Comparison of ENCODE assay signal across 22 cellular contexts in the genomic region with DNA sequence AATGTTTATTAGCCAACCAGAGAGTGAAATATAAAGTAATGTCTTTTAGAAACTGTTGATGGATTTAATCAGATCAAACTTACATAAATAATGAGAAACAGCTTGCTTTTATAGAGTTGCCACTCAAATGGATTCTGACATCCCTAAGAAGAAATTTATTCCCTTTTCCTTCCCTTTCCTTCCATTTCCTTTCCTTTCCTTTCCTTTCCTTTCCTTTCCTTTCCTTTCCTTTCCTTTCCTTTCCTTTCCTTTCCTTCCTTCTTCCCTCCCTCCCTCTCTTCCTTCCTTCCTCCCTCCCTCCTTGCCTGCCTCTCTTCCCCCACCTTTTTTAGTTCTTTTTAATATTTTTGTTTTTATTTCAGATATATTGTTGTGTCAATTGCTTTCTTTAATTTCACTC. TPM values are rescaled to one million over a fixed set of nuclear protein-coding genes. Genes with fewer than 3 reads are reported as not detected.
A peak's percentile ranks its signal among the peaks of the same experiment; 100 is the strongest.
DNase-seq lines count a peak whose midpoint lies in the region; ATAC-seq, FAIRE-seq and TF ChIP-seq lines count a peak whose summit lies in the region.
"Had no signal": no experiment of that assay in that cellular context is flagged by ENCODE, and none has a peak within 500 bp of the region (broad histone marks: within the 10 kb centered on the region; RNA-seq: fewer than 3 reads in every experiment).

No MANE protein-coding gene starts in this region.

- no peak overlapping the region for H3K9ac ChIP-seq in HepG2 (ENCODE audit: insufficient read depth, low read depth, low read length)

- in situ Hi-C loops in HepG2 (cut with HindIII; ENCODE audit: extremely low pct_ligation_motif_present, low pct_unique_long_range_greater_than_20kb): no loop called here

- peaks cover 1% of the 10 kb centered on the region for H3K36me3 Mint-ChIP-seq in chondrocyte (ENCODE audit: low read depth)
- H3K36me3 Mint-ChIP-seq in activated T-helper 2 cell treated with anti-CD3 and anti-CD28 coated beads, Interferon-gamma antibody, Interleukin-2, Interleukin-4, amounts not matched to agents 10 μg/mL and 5 μg/mL and 100 μg/mL, durations not matched to agents 14 hours and 24 hours and 36 hours (ENCODE audit: low read depth): no peaks in the 10 kb centered on the region
- H3K36me3 Mint-ChIP-seq: IgD-negative memory B cell had no signal

- H3K27ac ChIP-seq in HepG2 (ENCODE audit: extremely low read length, insufficient read depth, low read length) (no peak overlapping the region), right lobe of liver (no peak overlapping the region), psoas muscle (peak overlapping the region; percentile 82), vagina (peak overlapping the region; percentile 59)
- H3K27ac ChIP-seq: A549 had no signal

- TF ChIP-seq CTCF in HepG2 (CRISPR knock-in tag; IDR thresholded peaks at IDR 0.05) (no peak), right lobe of liver (IDR thresholded peaks at IDR 0.05) (no peak), chondrocyte (IDR thresholded peaks at IDR 0.05) (no peak), psoas muscle (IDR thresholded peaks at IDR 0.05) (no peak), vagina (IDR thresholded peaks at IDR 0.05) (no peak)

- peak overlapping the region; percentile 84 for H3K27ac Mint-ChIP-seq in chondrocyte (ENCODE audit: unreplicated experiment)
- no peak overlapping the region for H3K27ac Mint-ChIP-seq in activated T-helper 2 cell treated with anti-CD3 and anti-CD28 coated beads, Interferon-gamma antibody, Interleukin-2, Interleukin-4, amounts not matched to agents 10 μg/mL and 5 μg/mL and 100 μg/mL, durations not matched to agents 14 hours and 24 hours and 36 hours
- H3K27ac Mint-ChIP-seq: CD4-positive, alpha-beta T cell; IgD-negative memory B cell had no signal

- no peak for TF ChIP-seq EP300 in HepG2 (IDR thresholded peaks at IDR 0.05; ENCODE audit: low read depth in 2 of 2, low read length in 2 of 2)
- TF ChIP-seq EP300 in HepG2 (CRISPR knock-in tag; IDR thresholded peaks at IDR 0.05; ENCODE audit: borderline replicate concordance): no peak

- no peak for DNase-seq in HepG2 (ENCODE audit: low spot score)
- DNase-seq in right lobe of liver: no peak
- no peak for DNase-seq in chondrocyte (ENCODE audit: low spot score)
- no peak for DNase-seq in psoas muscle
- no peak for DNase-seq in vagina (ENCODE audit: extremely low spot score in 2 of 2)
- no peak for DNase-seq in activated T-helper 2 cell treated with anti-CD3 and anti-CD28 coated beads, Interferon-gamma antibody, Interleukin-2, Interleukin-4, amounts not matched to agents 10 μg/mL and 5 μg/mL and 100 μg/mL, durations not matched to agents 14 hours and 24 hours and 36 hours (ENCODE audit: low spot score)
- DNase-seq in SIG-M5 (lab: John Stamatoyannopoulos, UW): no peak
- DNase-seq in A172 (ENCODE audit: low spot score): no peak
- DNase-seq: CD4-positive, alpha-beta T cell; COR-L47; DMS79; GOT3; HCEC 1CT; Karpas-422; NCI-H1694; NCI-H2081; NCI-H446 treated with DMSO at 0.1 percent for 48 hours; NCI-H526 treated with DMSO at 0.1 percent for 48 hours had no signal

- CTCF ChIA-PET in HepG2 (lab: Yijun Ruan, JAX; ENCODE audit: low intra/inter-chr PET ratio, low total read pairs): no interaction called here

- H3K4me3 ChIP-seq in HepG2 (replicated peaks in 1 of 3; ENCODE audit: insufficient read depth in 1 of 3, low read depth in 2 of 3, low read length in 3 of 3) (no peak overlapping the region), right lobe of liver (no peak overlapping the region), psoas muscle (no peak overlapping the region), vagina (no peak overlapping the region)
- H3K4me3 ChIP-seq: A549 had no signal

- H3K27me3 Mint-ChIP-seq in chondrocyte (ENCODE audit: low read depth): no peaks in the 10 kb centered on the region
- H3K27me3 Mint-ChIP-seq in activated T-helper 2 cell treated with anti-CD3 and anti-CD28 coated beads, Interferon-gamma antibody, Interleukin-2, Interleukin-4, amounts not matched to agents 10 μg/mL and 5 μg/mL and 100 μg/mL, durations not matched to agents 14 hours and 24 hours and 36 hours (ENCODE audit: low read depth): peaks cover 7% of the 10 kb centered on the region

- no peak overlapping the region for H3K4me3 Mint-ChIP-seq in chondrocyte (ENCODE audit: unreplicated experiment)
- no peak overlapping the region for H3K4me3 Mint-ChIP-seq in activated T-helper 2 cell treated with anti-CD3 and anti-CD28 coated beads, Interferon-gamma antibody, Interleukin-2, Interleukin-4, amounts not matched to agents 10 μg/mL and 5 μg/mL and 100 μg/mL, durations not matched to agents 14 hours and 24 hours and 36 hours (ENCODE audit: low read depth)
- H3K4me3 Mint-ChIP-seq: CD4-positive, alpha-beta T cell; IgD-negative memory B cell had no signal

- no peaks in the 10 kb centered on the region for H3K9me3 Mint-ChIP-seq in chondrocyte (ENCODE audit: low read depth)
- no peaks in the 10 kb centered on the region for H3K9me3 Mint-ChIP-seq in activated T-helper 2 cell treated with anti-CD3 and anti-CD28 coated beads, Interferon-gamma antibody, Interleukin-2, Interleukin-4, amounts not matched to agents 10 μg/mL and 5 μg/mL and 100 μg/mL, durations not matched to agents 14 hours and 24 hours and 36 hours
- H3K9me3 Mint-ChIP-seq: CD4-positive, alpha-beta T cell; IgD-negative memory B cell had no signal

- H3K9me3 ChIP-seq in HepG2 (ENCODE audit: low read length): no peaks in the 10 kb centered on the region
- no peaks in the 10 kb centered on the region for H3K9me3 ChIP-seq in right lobe of liver
- no peaks in the 10 kb centered on the region for H3K9me3 ChIP-seq in psoas muscle
- no peaks in the 10 kb centered on the region for H3K9me3 ChIP-seq in vagina
- H3K9me3 ChIP-seq: A549 had no signal

- no peak overlapping the region for H3K4me2 ChIP-seq in HepG2 (ENCODE audit: low read depth, low read length)
- H3K4me2 ChIP-seq: A549 had no signal

- FAIRE-seq in HepG2 (lab: Jason Lieb, UNC): no peak
- FAIRE-seq: A549, HTR-8/SVneo had no signal

- no peaks in the 10 kb centered on the region for H3K27me3 ChIP-seq in HepG2 (ENCODE audit: control insufficient read depth in 1 of 2, insufficient read depth in 2 of 2, low read length in 2 of 2)
- peaks cover 0 to 2% of the 10 kb centered on the region in 2 donors for H3K27me3 ChIP-seq in right lobe of liver
- H3K27me3 ChIP-seq in psoas muscle (ENCODE audit: insufficient read depth in 3 of 3, low read length in 2 of 3): no peaks in the 10 kb centered on the region
- no peaks in the 10 kb centered on the region for H3K27me3 ChIP-seq in vagina

- H4K20me1 ChIP-seq in HepG2 (ENCODE audit: insufficient read depth, low read length): no peaks in the 10 kb centered on the region

- no peak for TF ChIP-seq RAD21 in HepG2 (CRISPR knock-in tag; IDR thresholded peaks at IDR 0.05)

- H2AFZ ChIP-seq in HepG2 (ENCODE audit: low read length): no peak overlapping the region

- no peaks in the 10 kb centered on the region for H3K4me1 ChIP-seq in HepG2 (ENCODE audit: insufficient read depth, low read length)
- H3K4me1 ChIP-seq in right lobe of liver: no peaks in the 10 kb centered on the region
- H3K4me1 ChIP-seq in psoas muscle: peaks cover 70% of the 10 kb centered on the region
- H3K4me1 ChIP-seq in vagina: peaks cover 85% of the 10 kb centered on the region
- H3K4me1 ChIP-seq: A549 had no signal

- no peak for TF ChIP-seq POLR2A in HepG2 (IDR thresholded peaks at IDR 0.05; ENCODE audit: insufficient read depth in 1 of 2, low read depth in 2 of 2, low read length in 2 of 2)
- no peak for TF ChIP-seq POLR2A in right lobe of liver (IDR thresholded peaks at IDR 0.05)
- no peak for TF ChIP-seq POLR2A in vagina (IDR thresholded peaks at IDR 0.05)

- intact Hi-C loops in HepG2 (cut with micrococcal nuclease; ENCODE audit: unreplicated experiment) (no loop called here), right lobe of liver (cut with DNase I) (no loop called here), psoas muscle (cut with DNase I) (loop anchor here in 1 of 2 donors (5.0 kb wide), 1 partner anchor 41 kb away; no protein-coding TSS in a partner anchor), vagina (cut with DNase I) (no loop called here)
- intact Hi-C loops in activated T-helper 2 cell treated with anti-CD3 and anti-CD28 coated beads, Interferon-gamma antibody, Interleukin-2, Interleukin-4, amounts not matched to agents 10 μg/mL and 5 μg/mL and 100 μg/mL, durations not matched to agents 14 hours and 24 hours and 36 hours (cut with micrococcal nuclease): loop anchor here (5.0 kb wide), 1 partner anchor 236 kb away; no protein-coding TSS in a partner anchor

- POLR2A ChIA-PET in HepG2 (lab: Yijun Ruan, JAX): no interaction called here

- ATAC-seq in HepG2 (no peak), right lobe of liver (no peak), psoas muscle (no peak)
- ATAC-seq: A549, Right ventricle myocardium inferior had no signal

- no TSS peak for BruUV-seq in HepG2 (replicated peaks; lab: Mats Ljungman, UMichigan)

- H3K79me2 ChIP-seq in HepG2 (ENCODE audit: insufficient read depth, low read length): no peaks in the 10 kb centered on the region

- H3K36me3 ChIP-seq in HepG2 (replicated peaks in 1 of 2; ENCODE audit: control insufficient read depth in 1 of 2, insufficient read depth in 2 of 2, low read length in 2 of 2): no peaks in the 10 kb centered on the region
- no peaks in the 10 kb centered on the region for H3K36me3 ChIP-seq in right lobe of liver
- no peaks in the 10 kb centered on the region for H3K36me3 ChIP-seq in psoas muscle (ENCODE audit: insufficient read depth in 1 of 2, low read depth in 1 of 2)
- H3K36me3 ChIP-seq in vagina: no peaks in the 10 kb centered on the region

- peaks cover 93% of the 10 kb centered on the region for H3K4me1 Mint-ChIP-seq in chondrocyte (ENCODE audit: low read depth)
- H3K4me1 Mint-ChIP-seq in activated T-helper 2 cell treated with anti-CD3 and anti-CD28 coated beads, Interferon-gamma antibody, Interleukin-2, Interleukin-4, amounts not matched to agents 10 μg/mL and 5 μg/mL and 100 μg/mL, durations not matched to agents 14 hours and 24 hours and 36 hours (ENCODE audit: low read depth): peaks cover 4% of the 10 kb centered on the region

RNA-seq across cellular contexts. Expression of a gene that starts 27.3 kb away (rescaled TPM):
- total RNA-seq in HepG2 (2016; rRNA removed; fragmentation: Illumina TruSeq; extraction: Trizol) (not detected in 2 replicates), right lobe of liver (under 1 TPM; 0.05 to 0.55 (median 0.18) TPM), chondrocyte (158 to 224 TPM (median 168 TPM) in 3 replicates), psoas muscle (100 to 1,000 TPM in 3 of 4 donors, 10 to 100 TPM in 1; 61.4 to 256 (median 116) TPM), vagina (108 TPM)
- not detected in 2 replicates for total RNA-seq in HepG2 (2016; cell fraction: cytosol; rRNA removed; fragmentation: Illumina TruSeq; extraction: Trizol; ENCODE audit: low read depth)
- total RNA-seq in HepG2 (2016; cell fraction: insoluble cytoplasmic fraction; rRNA removed; fragmentation: Illumina TruSeq; extraction: Trizol): not detected in 2 replicates
- total RNA-seq in HepG2 (2016; cell fraction: membrane; rRNA removed; fragmentation: Illumina TruSeq; extraction: Trizol): not detected in 2 replicates
- total RNA-seq in HepG2 (2016; cell fraction: nucleus; rRNA removed; fragmentation: Illumina TruSeq; extraction: Trizol): not detected in 2 replicates
- polyA plus RNA-seq in HepG2 (2011; rRNA removed) (not detected in 2 replicates), psoas muscle (10 to 100 TPM; 27.7 to 64.1 (median 53.7) TPM)
- polyA plus RNA-seq in HepG2 (2011; cell fraction: cytosol; rRNA removed): not detected in 2 replicates
- not detected in 2 replicates for polyA plus RNA-seq in HepG2 (2011; cell fraction: nucleus; rRNA removed)
- not detected in 2 replicates for polyA plus RNA-seq in HepG2 (2012)
- not detected in 2 replicates for polyA plus RNA-seq in HepG2 (2016; cell fraction: cytosol; fragmentation: Illumina TruSeq; extraction: Trizol; ENCODE audit: low read depth)
- polyA plus RNA-seq in HepG2 (2016; cell fraction: insoluble cytoplasmic fraction; fragmentation: Illumina TruSeq; extraction: Trizol; ENCODE audit: low read depth): not detected in 2 replicates
- polyA plus RNA-seq in HepG2 (2016; cell fraction: membrane; fragmentation: Illumina TruSeq; extraction: Trizol; ENCODE audit: low read depth): not detected in 2 replicates
- not detected in 2 replicates for polyA plus RNA-seq in HepG2 (2016; cell fraction: nucleus; fragmentation: Illumina TruSeq; extraction: Trizol; ENCODE audit: insufficient read depth, low read depth)
- not detected in 2 replicates for polyA minus RNA-seq in HepG2 (2011; rRNA and poly(A)+ RNA removed; ENCODE audit: low replicate concordance)
- not detected in 2 replicates for polyA minus RNA-seq in HepG2 (2011; cell fraction: cytosol; rRNA and poly(A)+ RNA removed)
- not detected in 2 replicates for polyA minus RNA-seq in HepG2 (2011; cell fraction: nucleus; rRNA and poly(A)+ RNA removed)
- total RNA-seq in activated T-helper 2 cell treated with anti-CD3 and anti-CD28 coated beads, Interferon-gamma antibody, Interleukin-2, Interleukin-4, amounts not matched to agents 10 μg/mL and 5 μg/mL and 100 μg/mL, durations not matched to agents 14 hours and 24 hours and 36 hours: not detected in 2 replicates
- 14.0 and 18.2 TPM in 2 replicates for total RNA-seq in A172 (2014; rRNA removed; shearing (Covaris generic))
- total RNA-seq: CD4-positive, alpha-beta T cell had no signal
- polyA plus RNA-seq: IgD-negative memory B cell had no signal

Comparison
In these comparisons a context has a peak if more than half of its experiments do, and no peak if none do; other contexts are left out.
1. H3K27ac ChIP-seq: peak in psoas muscle (single experiment) and vagina (single experiment); none in HepG2 (single experiment) and right lobe of liver (0 of 3).